8 cellular contexts compared by ENCODE assay signal in genomic region chr2:184004289-184004944, GRCh38.
DNase-seq lines count a peak whose midpoint lies in the region; ATAC-seq and TF ChIP-seq lines count a peak whose summit lies in the region.

No MANE protein-coding gene starts in this region.

- H3K27ac Mint-ChIP-seq in nephron = peak overlapping the region; percentile 19 to 63 (median 27)
- H3K27ac Mint-ChIP-seq in activated T-cell treated with anti-CD3 and anti-CD28 coated beads, Interleukin-2, amount 50 U/mL, for 72 hours = no peak overlapping the region

- H3K9me3 Mint-ChIP-seq in nephron = no peaks in the 10 kb centered on the region
- H3K9me3 Mint-ChIP-seq in activated T-cell treated with anti-CD3 and anti-CD28 coated beads, Interleukin-2, amount 50 U/mL, for 72 hours = peaks cover 2 to 3% of the 10 kb centered on the region in 2 donors

- H3K4me1 ChIP-seq in mucosa of descending colon (ENCODE audit: low read depth) (peaks cover 1% of the 10 kb centered on the region), gastroesophageal sphincter (no peaks in the 10 kb centered on the region)

- H3K27me3 Mint-ChIP-seq in nephron (ENCODE audit: low read depth) = no peaks in the 10 kb centered on the region
- no peaks in the 10 kb centered on the region for H3K27me3 Mint-ChIP-seq in activated T-cell treated with anti-CD3 and anti-CD28 coated beads, Interleukin-2, amount 50 U/mL, for 72 hours (ENCODE audit: low read depth)

- H3K4me3 ChIP-seq in mucosa of descending colon (no peak overlapping the region), gastroesophageal sphincter (no peak overlapping the region)

- no peaks in the 10 kb centered on the region for H3K27me3 ChIP-seq in gastroesophageal sphincter

- TF ChIP-seq CTCF in nephron (IDR thresholded peaks at IDR 0.05; ENCODE audit: unreplicated experiment in 3 of 3) (no peak), mucosa of descending colon (IDR thresholded peaks at IDR 0.05) (no peak), gastroesophageal sphincter (IDR thresholded peaks at IDR 0.05) (no peak)

- no peak for TF ChIP-seq EP300 in gastroesophageal sphincter (IDR thresholded peaks at IDR 0.05)

- peaks cover 26% of the 10 kb centered on the region for H3K4me1 Mint-ChIP-seq in nephron
- no peaks in the 10 kb centered on the region for H3K4me1 Mint-ChIP-seq in activated T-cell treated with anti-CD3 and anti-CD28 coated beads, Interleukin-2, amount 50 U/mL, for 72 hours (ENCODE audit: low read depth)

- intact Hi-C loops in mucosa of descending colon (cut with DNase I, micrococcal nuclease) = no loop called here

- H3K36me3 ChIP-seq in mucosa of descending colon (ENCODE audit: low read depth) (no peaks in the 10 kb centered on the region), gastroesophageal sphincter (no peaks in the 10 kb centered on the region)

- H3K9me3 ChIP-seq in mucosa of descending colon (no peaks in the 10 kb centered on the region), gastroesophageal sphincter (no peaks in the 10 kb centered on the region)

- H3K36me3 Mint-ChIP-seq in nephron (ENCODE audit: low read depth) = no peaks in the 10 kb centered on the region
- H3K36me3 Mint-ChIP-seq in activated T-cell treated with anti-CD3 and anti-CD28 coated beads, Interleukin-2, amount 50 U/mL, for 72 hours (ENCODE audit: insufficient read depth in 2 of 2) = no peaks in the 10 kb centered on the region

- 27 to 43% methylated on average over 1 of the region's 1 CpG for WGBS in gastroesophageal sphincter (ENCODE audit: low coverage in 1 of 2), 2 donors

- peak overlapping the region in 1 of 3 experiments; percentile 0 for H3K4me3 Mint-ChIP-seq in nephron
- no peak overlapping the region for H3K4me3 Mint-ChIP-seq in activated T-cell treated with anti-CD3 and anti-CD28 coated beads, Interleukin-2, amount 50 U/mL, for 72 hours

- DNase-seq in mucosa of descending colon = no peak
- DNase-seq in HK-2 (ENCODE audit: unreplicated experiment) = no peak
- no peak for DNase-seq in activated T-cell treated with anti-CD3 and anti-CD28 coated beads, Interleukin-2, amount 50 U/mL, for 72 hours

- ATAC-seq in GM18909 (IDR thresholded peaks at IDR 0.05; ENCODE audit: poor library complexity, unreplicated experiment) (peak; percentile 93), HG02588 (IDR thresholded peaks at IDR 0.05; ENCODE audit: unreplicated experiment) (peak; percentile 90), HG03565 (IDR thresholded peaks at IDR 0.05; ENCODE audit: unreplicated experiment) (peak; percentile 94), mucosa of descending colon (no peak), gastroesophageal sphincter (no peak)
- no peak for ATAC-seq in activated T-cell treated with anti-CD3 and anti-CD28 coated beads, Interleukin-2, amount 50 U/mL, for 72 hours (replicated peaks in 1 of 2)

- TF ChIP-seq POLR2A in gastroesophageal sphincter (IDR thresholded peaks at IDR 0.05) = no peak

- H3K27ac ChIP-seq in gastroesophageal sphincter = no peak overlapping the region

Comparison
In these comparisons a context has a peak if more than half of its experiments do, and no peak if none do; other contexts are left out.
1. ATAC-seq: peak in GM18909 (single experiment), HG02588 (single experiment) and HG03565 (single experiment); none in mucosa of descending colon (single experiment), activated T-cell treated with anti-CD3 and anti-CD28 coated beads, Interleukin-2, amount 50 U/mL, for 72 hours (0 of 2) and gastroesophageal sphincter (single experiment).